Comparison of ENCODE assay signal across 9 cellular contexts in genomic region chr17:40287159-40287493, GRCh38. TPM values are rescaled to one million over a fixed set of nuclear protein-coding genes. Genes with fewer than 3 reads are reported as not detected.
DNase-seq lines count a peak whose midpoint lies in the region; ATAC-seq and TF ChIP-seq lines count a peak whose summit lies in the region.
"Had no signal": no experiment of that assay in that cellular context is flagged by ENCODE, and none has a peak within 500 bp of the region (broad histone marks: within the 10 kb centered on the region; RNA-seq: fewer than 3 reads in every experiment).

No MANE protein-coding gene starts in this region.

- no peak for TF ChIP-seq CTCF in MCF 10A (IDR thresholded peaks at IDR 0.05; ENCODE audit: unreplicated experiment)
- no peak for TF ChIP-seq CTCF in neural cell (IDR thresholded peaks at IDR 0.05; ENCODE audit: poor library complexity, severe bottlenecking)

- no peaks in the 10 kb centered on the region for H3K9me2 ChIP-seq in neural cell (ENCODE audit: insufficient read depth, low read length)

- no peak for DNase-seq in CD4-positive, CD25-positive, alpha-beta regulatory T cell
- no peak for DNase-seq in MCF 10A (ENCODE audit: unreplicated experiment)
- no peak for DNase-seq in SIG-M5 (lab: John Stamatoyannopoulos, UW)
- no peak for DNase-seq in 8988T
- DNase-seq in NOMO-1 treated with DMSO at 0.1 percent for 48 hours (lab: John Stamatoyannopoulos, UW; ENCODE audit: unreplicated experiment) = no peak

- no peaks in the 10 kb centered on the region for H4K20me1 ChIP-seq in neural cell (ENCODE audit: insufficient read depth)

- peak overlapping the region; percentile 93 to 98 (median 98) for H3K4me3 Mint-ChIP-seq in CD4-positive, CD25-positive, alpha-beta regulatory T cell
- H3K4me3 Mint-ChIP-seq in MCF 10A (ENCODE audit: unreplicated experiment) = peak overlapping the region; percentile 99

- ATAC-seq in CD4-positive, CD25-positive, alpha-beta regulatory T cell (ENCODE audit: low read depth in 2 of 2) = no peak
- no peak for ATAC-seq in GM19395 (IDR thresholded peaks at IDR 0.05; ENCODE audit: unreplicated experiment)

- H2AFZ ChIP-seq in neural cell (ENCODE audit: low read depth, low read length) = no peak overlapping the region

- 31% methylated on average over 3 of the region's 4 CpGs for WGBS in HUES64

- peaks cover 6% of the 10 kb centered on the region for H3K36me3 Mint-ChIP-seq in CD4-positive, CD25-positive, alpha-beta regulatory T cell
- peaks cover 33% of the 10 kb centered on the region for H3K36me3 Mint-ChIP-seq in MCF 10A (ENCODE audit: insufficient read depth, unreplicated experiment)

- TF ChIP-seq RAD21 in neural cell (conservative IDR thresholded peaks at IDR 0.05) = no peak

- no peaks in the 10 kb centered on the region for H3K27me3 Mint-ChIP-seq in CD4-positive, CD25-positive, alpha-beta regulatory T cell
- H3K27me3 Mint-ChIP-seq in MCF 10A (ENCODE audit: insufficient read depth, unreplicated experiment) = no peaks in the 10 kb centered on the region

- H3K9ac ChIP-seq in HUES64 (ENCODE audit: low read depth, low read length) = no peak overlapping the region
- H3K9ac ChIP-seq in neural cell (ENCODE audit: low read length) = no peak overlapping the region

- H3K27ac ChIP-seq in CD4-positive, CD25-positive, alpha-beta regulatory T cell (ENCODE audit: insufficient read depth, low read length, poor library complexity, severe bottlenecking) = peak overlapping the region; percentile 51
- H3K27ac ChIP-seq in HUES64 (ENCODE audit: low read depth, low read length) (no peak overlapping the region), neural cell (ENCODE audit: low read length) (no peak overlapping the region)

- TF ChIP-seq EP300 in neural cell (conservative IDR thresholded peaks at IDR 0.05; ENCODE audit: poor library complexity, severe bottlenecking) = no peak

- BruUV-seq in MCF 10A (replicated peaks; lab: Mats Ljungman, UMichigan) = no TSS peak

- peaks cover 5% of the 10 kb centered on the region for H3K79me2 ChIP-seq in neural cell (replicated peaks; ENCODE audit: insufficient read depth, low read length)

- no peaks in the 10 kb centered on the region for H3F3A ChIP-seq in neural cell (ENCODE audit: insufficient read depth, low read length, poor library complexity, severe bottlenecking)

- peaks cover 16% of the 10 kb centered on the region for H3K4me1 ChIP-seq in CD4-positive, CD25-positive, alpha-beta regulatory T cell (ENCODE audit: control insufficient read depth, insufficient read depth, low read length, poor library complexity, severe bottlenecking)
- H3K4me1 ChIP-seq in HUES64 (ENCODE audit: insufficient read depth, low read length) = peaks cover 4% of the 10 kb centered on the region

- no peaks in the 10 kb centered on the region for H3K27me3 ChIP-seq in CD4-positive, CD25-positive, alpha-beta regulatory T cell (ENCODE audit: control insufficient read depth, insufficient read depth, low read length)
- H3K27me3 ChIP-seq in HUES64 (ENCODE audit: insufficient read depth, low read length) (no peaks in the 10 kb centered on the region), neural cell (ENCODE audit: insufficient read depth, low read depth, low read length) (no peaks in the 10 kb centered on the region)
- H3K27me3 ChIP-seq: cardiac muscle cell had no signal

- POLR2A ChIA-PET in MCF 10A (lab: Yijun Ruan, JAX) = interaction anchor here (1.3 kb wide), 1 partner anchor 93 kb away, joined by 5 read pairs; no protein-coding TSS in a partner anchor

- H3K4me2 ChIP-seq in neural cell (ENCODE audit: low read length) = no peak overlapping the region

- peak overlapping the region in 1 of 3 donors; percentile 88 for H3K27ac Mint-ChIP-seq in CD4-positive, CD25-positive, alpha-beta regulatory T cell
- peak overlapping the region; percentile 69 for H3K27ac Mint-ChIP-seq in MCF 10A (ENCODE audit: low read depth, unreplicated experiment)

- peaks cover 10 to 36% (median 26%) of the 10 kb centered on the region in 4 donors for H3K4me1 Mint-ChIP-seq in CD4-positive, CD25-positive, alpha-beta regulatory T cell
- H3K4me1 Mint-ChIP-seq in MCF 10A (ENCODE audit: insufficient read depth, unreplicated experiment) = peaks cover 24% of the 10 kb centered on the region

- H3K9me3 ChIP-seq in CD4-positive, CD25-positive, alpha-beta regulatory T cell (ENCODE audit: control insufficient read depth in 2 of 2, low read length in 2 of 2) = no peaks in the 10 kb centered on the region
- H3K9me3 ChIP-seq in HUES64 (ENCODE audit: insufficient read depth, low read depth, low read length) (no peaks in the 10 kb centered on the region), neural cell (ENCODE audit: low read length) (no peaks in the 10 kb centered on the region)

- H3K4me3 ChIP-seq in CD4-positive, CD25-positive, alpha-beta regulatory T cell (ENCODE audit: low read depth, low read length) = peak overlapping the region; percentile 75
- H3K4me3 ChIP-seq in HUES64 (ENCODE audit: low read length) (peak overlapping the region; percentile 32), neural cell (ENCODE audit: low read length) (peak overlapping the region; percentile 87)

- intact Hi-C loops in MCF 10A (cut with micrococcal nuclease) = no loop called here

- CTCF ChIA-PET in MCF 10A (lab: Yijun Ruan, JAX) = interaction anchor here (1.2 to 2.5 kb wide), 2 partner anchors 85 to 174 kb away, joined by 4 to 10 read pairs; no protein-coding TSS in a partner anchor

- H3K9me3 Mint-ChIP-seq in CD4-positive, CD25-positive, alpha-beta regulatory T cell = no peaks in the 10 kb centered on the region
- H3K9me3 Mint-ChIP-seq in MCF 10A (ENCODE audit: unreplicated experiment) = no peaks in the 10 kb centered on the region

- no peaks in the 10 kb centered on the region for H3K36me3 ChIP-seq in CD4-positive, CD25-positive, alpha-beta regulatory T cell (ENCODE audit: control insufficient read depth, insufficient read depth, low read length)
- peaks cover 36% of the 10 kb centered on the region for H3K36me3 ChIP-seq in HUES64 (ENCODE audit: insufficient read depth, low read length)
- no peaks in the 10 kb centered on the region for H3K36me3 ChIP-seq in neural cell (ENCODE audit: insufficient read depth, low read length)

TF ChIP-seq in neural cell, 6 proteins besides CTCF, POLR2A, EP300 and RAD21:
- no peak for TF ChIP-seq SMC3 (conservative IDR thresholded peaks at IDR 0.05; ENCODE audit: poor library complexity)
- no peak for TF ChIP-seq EZH2 (IDR thresholded peaks at IDR 0.05; ENCODE audit: borderline replicate concordance, insufficient read depth, low read length, poor library complexity, severe bottlenecking)
TF ChIP-seq in neural cell: peak in this region for 0.

RNA-seq across cellular contexts. Expression of gene CDC6, which starts 0.6 kb away (rescaled TPM):
- total RNA-seq in CD4-positive, CD25-positive, alpha-beta regulatory T cell = 5.7 TPM
- 1 to 10 TPM in 2 of 4 donors, under 1 TPM in 1, not detected in 1; 0.59 to 1.7 (median 1.1) TPM for polyA plus RNA-seq in CD4-positive, CD25-positive, alpha-beta regulatory T cell
- 80.7 TPM for polyA plus RNA-seq in HUES64 (2013, experiment 1 of 2)
- polyA plus RNA-seq in HUES64 (2013, experiment 2 of 2) = 75.9 TPM
- total RNA-seq in MCF 10A (2022) = 70.0 and 96.8 TPM in 2 replicates
- polyA plus RNA-seq in neural cell = 1.9 and 2.2 TPM in 2 replicates
- polyA minus RNA-seq in neural cell = 3.2 and 3.9 TPM in 2 replicates

RNA-seq across cellular contexts. Expression of gene RARA, which starts 21.9 kb away (rescaled TPM):
- 126 TPM for total RNA-seq in CD4-positive, CD25-positive, alpha-beta regulatory T cell
- 10 to 100 TPM in 3 of 4 donors, 1 to 10 TPM in 1; 7.3 to 14.5 (median 12.6) TPM for polyA plus RNA-seq in CD4-positive, CD25-positive, alpha-beta regulatory T cell
- polyA plus RNA-seq in HUES64 (2013, experiment 1 of 2) = 15.4 TPM
- polyA plus RNA-seq in HUES64 (2013, experiment 2 of 2) = 20.9 TPM
- 12.2 and 12.6 TPM in 2 replicates for total RNA-seq in MCF 10A (2022)
- 4.7 and 6.6 TPM in 2 replicates for polyA plus RNA-seq in neural cell
- polyA minus RNA-seq in neural cell = 9.7 and 11.2 TPM in 2 replicates

Comparison
In these comparisons a context has a peak if more than half of its experiments do, and no peak if none do; other contexts are left out.
1. H3K4me3 ChIP-seq: peak in every context shown above with its lines; median percentile 87 in neural cell; 75 in CD4-positive, CD25-positive, alpha-beta regulatory T cell; 32 in HUES64.
2. RNA of gene CDC6, which starts 0.6 kb away (total RNA-seq): 70.0 to 96.8 TPM in MCF 10A; 5.7 TPM in CD4-positive, CD25-positive, alpha-beta regulatory T cell (single experiment); every median in the first group is over 10 times any median in the second.